In genomic region chr6:108294787-108295625, GRCh38 we compare ENCODE assay signal across 8 cellular contexts.
DNase-seq lines count a peak whose midpoint lies in the region; ATAC-seq lines count a peak whose summit lies in the region.

Gene AFG1L (plus strand): TSS chr6:108295054. CDS start chr6:108295080, 26 bp downstream.

- DNase-seq in AML-193 (lab: John Stamatoyannopoulos, UW) (peak; percentile 93 to 94), NCI-H510A treated with DMSO at 0.1 percent for 48 hours (lab: John Stamatoyannopoulos, UW) (peak; percentile 9)
- DNase-seq in activated CD4-positive, alpha-beta T cell treated with anti-CD3 and anti-CD28 coated beads for 4 hours = peak; percentile 85 to 87
- DNase-seq in stimulated activated CD4-positive, alpha-beta T cell treated with anti-CD3 and anti-CD28 coated beads, Interleukin-1b, Interleukin-23, amount 100 ng/mL, for 24 hours (ENCODE audit: low read depth in 4 of 4, low spot score in 1 of 4) = peak; percentile 65 to 86 (median 76)

- ATAC-seq in GM19025 (IDR thresholded peaks at IDR 0.05; ENCODE audit: low read depth, unreplicated experiment) = peak; percentile 83
- ATAC-seq in HG03280 (IDR thresholded peaks at IDR 0.05; ENCODE audit: unreplicated experiment) = peak; percentile 85

- peak within 1 kb of the TSS; percentile 97 for H3K27ac ChIP-seq in cingulate gyrus (ENCODE audit: low read depth, low read length)
- H3K27ac ChIP-seq in layer of hippocampus (ENCODE audit: low read depth, low read length) = peak within 1 kb of the TSS; percentile 97

- H3K27me3 ChIP-seq in layer of hippocampus (ENCODE audit: control insufficient read depth, insufficient read depth, low read length) = no peaks in the 10 kb centered on the region

Comparison
In these comparisons a context has a peak if more than half of its experiments do, and no peak if none do; other contexts are left out.
1. Peak in every context shown above with its lines: DNase-seq, ATAC-seq and H3K27ac ChIP-seq.
2. DNase-seq: peak in every context shown above with its lines; median percentile 94 in AML-193; 86 in activated CD4-positive, alpha-beta T cell treated with anti-CD3 and anti-CD28 coated beads for 4 hours; 76 in stimulated activated CD4-positive, alpha-beta T cell treated with anti-CD3 and anti-CD28 coated beads, Interleukin-1b, Interleukin-23, amount 100 ng/mL, for 24 hours; 9 in NCI-H510A treated with DMSO at 0.1 percent for 48 hours.